ENCODE assay signal across 8 cellular contexts in the genomic region with DNA sequence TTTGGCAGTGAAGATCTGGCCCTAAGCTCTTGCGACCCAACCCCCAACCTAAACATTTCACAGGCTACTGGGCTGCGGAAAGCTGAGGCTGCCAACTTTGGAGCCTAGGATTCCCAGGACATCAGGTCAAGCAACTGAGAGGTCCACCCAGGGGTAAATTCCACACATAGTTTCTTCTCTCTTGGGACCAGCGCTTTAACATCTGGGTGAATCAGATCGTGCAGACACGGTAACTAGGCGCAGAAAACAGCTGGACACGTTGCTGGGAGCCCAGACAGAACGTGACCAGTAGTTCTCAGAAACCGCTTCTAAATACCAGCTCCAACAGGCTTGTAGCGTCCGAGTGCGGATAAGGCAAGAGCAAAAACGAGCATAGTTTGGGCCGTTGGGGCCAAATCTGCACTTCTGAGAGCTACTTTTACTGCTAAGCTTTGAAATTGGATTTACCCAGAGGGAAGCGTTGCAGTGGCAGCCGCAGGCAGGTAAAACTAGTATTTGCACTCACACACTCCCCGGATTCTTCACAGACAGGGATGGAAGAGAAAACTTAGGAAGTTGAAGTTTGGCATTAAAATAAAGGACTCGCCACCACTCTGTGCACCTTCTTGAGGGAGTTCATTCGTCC. TPM values are rescaled to one million over a fixed set of nuclear protein-coding genes. Genes with fewer than 3 reads are reported as not detected.
DNase-seq lines count a peak whose midpoint lies in the region; ATAC-seq, FAIRE-seq and TF ChIP-seq lines count a peak whose summit lies in the region.

No MANE protein-coding gene starts in this region.

- no peak for DNase-seq in activated T-cell treated with anti-CD3 and anti-CD28 coated beads, Interleukin-2, amount 50 U/mL, for 24 hours
- no peak for DNase-seq in activated T-cell treated with anti-CD3 and anti-CD28 coated beads, Interleukin-2, amount 50 U/mL, for 48 hours
- DNase-seq in NCI-H345 treated with DMSO at 0.1 percent for 48 hours (lab: John Stamatoyannopoulos, UW; ENCODE audit: unreplicated experiment) (peak; percentile 48), bronchial epithelial cell (ENCODE audit: low read depth) (no peak), stromal cell of bone marrow (ENCODE audit: low read depth) (peak; percentile 50), putamen (ENCODE audit: low spot score) (no peak)

- FAIRE-seq in bronchial epithelial cell (lab: Jason Lieb, UNC) = no peak

- peaks cover 54% of the 10 kb centered on the region for H3K4me1 Mint-ChIP-seq in activated T-cell treated with anti-CD3 and anti-CD28 coated beads, Interleukin-2, amount 50 U/mL, for 24 hours (ENCODE audit: low read depth)

- ATAC-seq in HG02623 (IDR thresholded peaks at IDR 0.05; ENCODE audit: unreplicated experiment) = peak; percentile 22

- no peaks in the 10 kb centered on the region for H3K27me3 Mint-ChIP-seq in activated T-cell treated with anti-CD3 and anti-CD28 coated beads, Interleukin-2, amount 50 U/mL, for 24 hours

- peak overlapping the region; percentile 90 for H3K27ac ChIP-seq in layer of hippocampus (ENCODE audit: low read depth, low read length)

- H3K36me3 Mint-ChIP-seq in activated T-cell treated with anti-CD3 and anti-CD28 coated beads, Interleukin-2, amount 50 U/mL, for 24 hours (ENCODE audit: low read depth) = peaks cover 46% of the 10 kb centered on the region

- H3K36me3 ChIP-seq in bronchial epithelial cell (ENCODE audit: control insufficient read depth, insufficient read depth, low read length) = peaks cover 2% of the 10 kb centered on the region

- TF ChIP-seq CTCF in bronchial epithelial cell (IDR thresholded peaks at IDR 0.05; ENCODE audit: insufficient read depth, low read length, severe bottlenecking) = no peak

- peak overlapping the region; percentile 90 for H3K4me3 Mint-ChIP-seq in activated T-cell treated with anti-CD3 and anti-CD28 coated beads, Interleukin-2, amount 50 U/mL, for 24 hours

- H3K27ac Mint-ChIP-seq in activated T-cell treated with anti-CD3 and anti-CD28 coated beads, Interleukin-2, amount 50 U/mL, for 24 hours = peak overlapping the region; percentile 96

- H3K4me3 ChIP-seq in bronchial epithelial cell (ENCODE audit: low read depth, low read length) = peak overlapping the region; percentile 75

- H3K27me3 ChIP-seq in bronchial epithelial cell (ENCODE audit: control insufficient read depth, insufficient read depth, low read length) (no peaks in the 10 kb centered on the region), layer of hippocampus (ENCODE audit: control insufficient read depth, insufficient read depth, low read length) (no peaks in the 10 kb centered on the region)

- no peaks in the 10 kb centered on the region for H3K9me3 Mint-ChIP-seq in activated T-cell treated with anti-CD3 and anti-CD28 coated beads, Interleukin-2, amount 50 U/mL, for 24 hours

RNA-seq across cellular contexts. Expression of a gene that starts 11.8 kb away (rescaled TPM):
- total RNA-seq in bronchial epithelial cell = 2.0 and 3.7 TPM in 2 replicates

RNA-seq across cellular contexts. Expression of a gene that starts 11.8 kb away (rescaled TPM):
- 21.3 and 26.2 TPM in 2 replicates for total RNA-seq in bronchial epithelial cell

Comparison
In these comparisons a context has a peak if more than half of its experiments do, and no peak if none do; other contexts are left out.
1. DNase-seq: peak in NCI-H345 treated with DMSO at 0.1 percent for 48 hours (single experiment) and stromal cell of bone marrow (single experiment); none in activated T-cell treated with anti-CD3 and anti-CD28 coated beads, Interleukin-2, amount 50 U/mL, for 24 hours (single experiment), activated T-cell treated with anti-CD3 and anti-CD28 coated beads, Interleukin-2, amount 50 U/mL, for 48 hours (0 of 2), bronchial epithelial cell (single experiment) and putamen (single experiment).